10 cellular contexts compared by ENCODE assay signal in the genomic region with DNA sequence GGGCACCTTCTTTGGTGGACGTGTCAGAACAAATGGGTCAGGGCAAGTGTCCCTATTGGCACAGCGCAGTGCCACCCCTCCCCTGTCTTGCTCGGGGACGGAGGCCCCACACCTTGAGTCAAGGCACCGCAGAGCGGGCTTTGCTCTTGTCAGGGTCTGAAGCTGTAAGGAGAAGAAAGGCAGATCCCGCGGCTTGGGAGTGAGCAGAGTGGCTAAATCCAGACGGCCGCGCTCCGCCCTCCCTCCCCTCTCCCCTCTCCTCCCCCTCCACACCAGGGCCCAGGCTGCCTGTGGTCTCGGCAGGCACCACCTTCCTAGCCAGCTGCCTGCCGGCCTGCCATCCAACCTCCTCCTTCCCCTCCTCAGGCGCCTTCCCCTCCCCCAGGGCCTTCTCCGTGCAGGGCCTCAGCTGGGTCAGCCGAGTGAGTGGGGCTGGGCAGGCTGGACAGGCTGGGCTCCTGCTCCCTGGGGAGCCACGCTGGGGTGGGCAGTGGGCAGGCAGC. TPM values are rescaled to one million over a fixed set of nuclear protein-coding genes. Genes with fewer than 3 reads are reported as not detected.
DNase-seq lines count a peak whose midpoint lies in the region; ATAC-seq and TF ChIP-seq lines count a peak whose summit lies in the region.
"Had no signal": no experiment of that assay in that cellular context is flagged by ENCODE, and none has a peak within 500 bp of the region (broad histone marks: within the 10 kb centered on the region; RNA-seq: fewer than 3 reads in every experiment).

No MANE protein-coding gene starts in this region.

- H3K36me3 ChIP-seq in GM23248 (ENCODE audit: low read depth) (no peaks in the 10 kb centered on the region; the same call in 1 of the 2 replicates), hepatocyte (replicated peaks; ENCODE audit: insufficient read depth, low read depth) (no peaks in the 10 kb centered on the region), colonic mucosa (no peaks in the 10 kb centered on the region)

- in situ Hi-C loops in GM23248 (cut with MboI): no loop called here

- H3K27ac Mint-ChIP-seq in WTC11: no peak overlapping the region; the same call in 1 of the 2 replicates

- TF ChIP-seq CTCF in WTC11 (IDR thresholded peaks at IDR 0.05) (no peak), hepatocyte (IDR thresholded peaks at IDR 0.05; ENCODE audit: poor library complexity) (no peak), colonic mucosa (IDR thresholded peaks at IDR 0.05) (no peak)

- H3K4me3 Mint-ChIP-seq in WTC11: peak overlapping the region; percentile 30; the same call in 1 of the 2 replicates

- H3K27me3 ChIP-seq in GM23248 (replicated peaks; ENCODE audit: insufficient read depth) (no peaks in the 10 kb centered on the region), hepatocyte (no peaks in the 10 kb centered on the region), colonic mucosa (no peaks in the 10 kb centered on the region)

- H3K9me2 ChIP-seq in GM23248 (ENCODE audit: insufficient read depth) (no peaks in the 10 kb centered on the region), hepatocyte (replicated peaks; ENCODE audit: insufficient read depth) (no peaks in the 10 kb centered on the region)

- POLR2A ChIA-PET in WTC11 (lab: Charles Lee): interaction anchor here (0.6 to 1.4 kb wide), 5 partner anchors 12 to 288 kb away, joined by 3 to 5 read pairs (median 3); a partner anchor contains a TSS

- H3K9me3 ChIP-seq in GM23248 (ENCODE audit: low read depth) (no peaks in the 10 kb centered on the region), hepatocyte (ENCODE audit: low read depth) (no peaks in the 10 kb centered on the region), colonic mucosa (no peaks in the 10 kb centered on the region)

- no peak overlapping the region for H3K9ac ChIP-seq in GM23248
- H3K9ac ChIP-seq in colonic mucosa (ENCODE audit: low read depth in 2 of 2, low read length in 2 of 2): no peak overlapping the region

- peaks cover 8% of the 10 kb centered on the region; the same call in 1 of the 2 replicates for H3K36me3 Mint-ChIP-seq in WTC11

- H3K4me2 ChIP-seq in GM23248 (ENCODE audit: unreplicated experiment) (peak overlapping the region; percentile 27), hepatocyte (peak overlapping the region; percentile 72)

- H3K4me3 ChIP-seq in GM23248 (no peak overlapping the region), hepatocyte (no peak overlapping the region), colonic mucosa (no peak overlapping the region)

- intact Hi-C loops in colonic mucosa (cut with DNase I): no loop called here

- CTCF ChIA-PET in WTC11 (lab: Charles Lee): interaction anchor here (0.6 to 5.6 kb wide), 26 partner anchors 12 to 216 kb away, joined by 3 to 104 read pairs (median 12); a partner anchor contains a TSS

- H3K4me1 Mint-ChIP-seq in WTC11: peaks cover 31% of the 10 kb centered on the region

- H3K79me2 ChIP-seq in GM23248 (ENCODE audit: insufficient read depth) (no peaks in the 10 kb centered on the region; the same call in 1 of the 2 replicates), hepatocyte (no peaks in the 10 kb centered on the region)

- 0 out of 2 replicates have a peak, but pooled peaks cover 6% of the 10 kb centered on the region for H3F3A ChIP-seq in GM23248 (ENCODE audit: insufficient read depth)

- WGBS in GM23248 (ENCODE audit: low coverage in 1 of 2, low lambda C conversion rate in 2 of 2, missing lambda C conversion rate in 2 of 2), 2 experiments: 44 to 48% methylated on average over 12 to 18 of the region's 18 CpGs
- 27% methylated on average over 11 of the region's 18 CpGs for WGBS in hepatocyte (ENCODE audit: low lambda C conversion rate, missing lambda C conversion rate)

- TF ChIP-seq POLR2A in GM18505 (IDR thresholded peaks at IDR 0.05; ENCODE audit: borderline replicate concordance, extremely low read depth, insufficient read depth, insufficient read length): no peak

- no peaks in the 10 kb centered on the region for H3K27me3 Mint-ChIP-seq in WTC11 (ENCODE audit: low read depth)

- peaks cover 18% of the 10 kb centered on the region for H3K4me1 ChIP-seq in GM23248 (ENCODE audit: insufficient read depth)
- peaks cover 22% of the 10 kb centered on the region for H3K4me1 ChIP-seq in hepatocyte (ENCODE audit: insufficient read depth)
- H3K4me1 ChIP-seq in colonic mucosa: no peaks in the 10 kb centered on the region

- no peaks in the 10 kb centered on the region for H4K20me1 ChIP-seq in GM23248 (ENCODE audit: insufficient read depth)
- no peaks in the 10 kb centered on the region for H4K20me1 ChIP-seq in hepatocyte (ENCODE audit: insufficient read depth, poor library complexity, severe bottlenecking)

- no peaks in the 10 kb centered on the region for H3K9me3 Mint-ChIP-seq in WTC11

- DNase-seq in GM23248: peak; percentile 40
- peak; percentile 69 for DNase-seq in WTC11 (ENCODE audit: low spot score)
- DNase-seq in hepatocyte (ENCODE audit: low spot score): peak; percentile 87
- peak; percentile 78 for DNase-seq in retina
- no peak for DNase-seq in colonic mucosa
- DNase-seq in HT-29 (ENCODE audit: low spot score): no peak
- DNase-seq in D341Med (ENCODE audit: low spot score): no peak
- DNase-seq: activated gamma-delta T cell, kidney glomerular epithelial cell had no signal

- ATAC-seq in WTC11 (peak; percentile 62), GM18505 (IDR thresholded peaks at IDR 0.05; ENCODE audit: unreplicated experiment) (no peak)

- no peak overlapping the region for H3K27ac ChIP-seq in GM23248
- peak overlapping the region; percentile 78 for H3K27ac ChIP-seq in hepatocyte
- H3K27ac ChIP-seq in colonic mucosa: no peak overlapping the region

- H2AFZ ChIP-seq in GM23248 (no peak overlapping the region), hepatocyte (no peak overlapping the region)

TF ChIP-seq in WTC11, 78 proteins besides CTCF, POLR2A, EP300 and RAD21 (continues in another document):
- TF ChIP-seq CREM (CRISPR knock-in tag; IDR thresholded peaks at IDR 0.05): no peak
- TF ChIP-seq, protein P1, sequence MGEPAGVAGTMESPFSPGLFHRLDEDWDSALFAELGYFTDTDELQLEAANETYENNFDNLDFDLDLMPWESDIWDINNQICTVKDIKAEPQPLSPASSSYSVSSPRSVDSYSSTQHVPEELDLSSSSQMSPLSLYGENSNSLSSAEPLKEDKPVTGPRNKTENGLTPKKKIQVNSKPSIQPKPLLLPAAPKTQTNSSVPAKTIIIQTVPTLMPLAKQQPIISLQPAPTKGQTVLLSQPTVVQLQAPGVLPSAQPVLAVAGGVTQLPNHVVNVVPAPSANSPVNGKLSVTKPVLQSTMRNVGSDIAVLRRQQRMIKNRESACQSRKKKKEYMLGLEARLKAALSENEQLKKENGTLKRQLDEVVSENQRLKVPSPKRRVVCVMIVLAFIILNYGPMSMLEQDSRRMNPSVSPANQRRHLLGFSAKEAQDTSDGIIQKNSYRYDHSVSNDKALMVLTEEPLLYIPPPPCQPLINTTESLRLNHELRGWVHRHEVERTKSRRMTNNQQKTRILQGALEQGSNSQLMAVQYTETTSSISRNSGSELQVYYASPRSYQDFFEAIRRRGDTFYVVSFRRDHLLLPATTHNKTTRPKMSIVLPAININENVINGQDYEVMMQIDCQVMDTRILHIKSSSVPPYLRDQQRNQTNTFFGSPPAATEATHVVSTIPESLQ (CRISPR knock-in tag; IDR thresholded peaks at IDR 0.05): no peak

RNA-seq across cellular contexts. Expression of a gene that starts 25.8 kb away (rescaled TPM):
- 26.5 and 32.1 TPM in 2 replicates for total RNA-seq in GM23248 (2014; rRNA removed; shearing (Covaris generic))
- polyA plus RNA-seq in GM23248 (2016; fragmentation: Nextera tagmentation; extraction: Ambion mirVana) (6.8 and 9.4 TPM in 2 replicates), hepatocyte (35.8 and 40.0 TPM in 2 replicates)
- total RNA-seq in WTC11 (2021) (55.3 to 62.7 TPM (median 57.8 TPM) in 3 replicates), hepatocyte (21.1 and 21.6 TPM in 2 replicates), colonic mucosa (10 to 100 TPM in 1 of 2 donors, 1 to 10 TPM in 1; 6.2 to 19.3 TPM)
- total RNA-seq in HT-29 (2014; rRNA removed; shearing (Covaris generic)): 6.7 and 8.3 TPM in 2 replicates

RNA-seq across cellular contexts. Expression of a gene that starts 38.2 kb away (rescaled TPM):
- total RNA-seq in GM23248 (2014; rRNA removed; shearing (Covaris generic)): 60.6 and 72.2 TPM in 2 replicates
- polyA plus RNA-seq in GM23248 (2016; fragmentation: Nextera tagmentation; extraction: Ambion mirVana): 64.4 and 65.6 TPM in 2 replicates
- total RNA-seq in WTC11 (2021): 44.2 to 51.9 TPM (median 49.5 TPM) in 3 replicates
- total RNA-seq in hepatocyte: 51.3 and 76.5 TPM in 2 replicates
- polyA plus RNA-seq in hepatocyte: 67.8 and 75.6 TPM in 2 replicates
- total RNA-seq in colonic mucosa: 10 to 100 TPM; 49.7 to 86.1 TPM
- total RNA-seq in HT-29 (2014; rRNA removed; shearing (Covaris generic)): 68.2 and 84.5 TPM in 2 replicates

RNA-seq across cellular contexts. Expression of a gene that starts 42.3 kb away (rescaled TPM):
- total RNA-seq in GM23248 (2014; rRNA removed; shearing (Covaris generic)): 0.51 and 2.7 TPM in 2 replicates
- polyA plus RNA-seq in GM23248 (2016; fragmentation: Nextera tagmentation; extraction: Ambion mirVana): 0.75 and 1.1 TPM in 2 replicates
- 1.6 to 3.5 TPM (median 2.8 TPM) in 3 replicates for total RNA-seq in WTC11 (2021)
- 103 and 114 TPM in 2 replicates for total RNA-seq in hepatocyte
- 58.5 and 60.9 TPM in 2 replicates for polyA plus RNA-seq in hepatocyte
- 100 to 1,000 TPM in 1 of 2 donors, 10 to 100 TPM in 1; 24.0 to 917 TPM for total RNA-seq in colonic mucosa
- 0.63 TPM in 1 of 2 replicates, not detected in the other for total RNA-seq in HT-29 (2014; rRNA removed; shearing (Covaris generic))

RNA-seq across cellular contexts. Expression of a gene that starts 53.8 kb away (rescaled TPM):
- total RNA-seq in GM23248 (2014; rRNA removed; shearing (Covaris generic)): 0.13 and 0.43 TPM in 2 replicates
- polyA plus RNA-seq in GM23248 (2016; fragmentation: Nextera tagmentation; extraction: Ambion mirVana) (not detected in 2 replicates), hepatocyte (0.07 TPM in 1 of 2 replicates, not detected in the other)
- total RNA-seq in WTC11 (2021) (0.79 to 1.0 TPM (median 0.80 TPM) in 3 replicates), hepatocyte (not detected in 2 replicates), colonic mucosa (under 1 TPM in 1 of 2 donors, not detected in 1; 0.12 TPM)
- total RNA-seq in HT-29 (2014; rRNA removed; shearing (Covaris generic)): 0.08 TPM in 1 of 2 replicates, not detected in the other

Comparison
In these comparisons a context has a peak if more than half of its experiments do, and no peak if none do; other contexts are left out.
1. DNase-seq: peak in GM23248 (single experiment), WTC11 (single experiment), hepatocyte (single experiment) and retina (single experiment); none in colonic mucosa (single experiment), HT-29 (single experiment) and D341Med (single experiment).